29 cellular contexts compared by ENCODE assay signal in genomic region chr1:229989591-229990248, GRCh38.
"Had no signal": no experiment of that assay in that cellular context is flagged by ENCODE, and none has a peak within 500 bp of the region (broad histone marks: within the 10 kb centered on the region; RNA-seq: fewer than 3 reads in every experiment).

No MANE protein-coding gene starts in this region.

- H3K9me3 Mint-ChIP-seq: activated naive CD4-positive, alpha-beta T cell treated with anti-CD3 and anti-CD28 coated beads for 36 hours; activated naive CD8-positive, alpha-beta T cell treated with anti-CD3 and anti-CD28 coated beads, Interleukin-2, amount 10 ng/mL, durations not matched to agents 7 days and 5 days; activated T-helper 1 cell treated with anti-CD3 and anti-CD28 coated beads, Interleukin-12 subunit alpha, Interleukin-12 subunit beta, Interleukin-2, Interleukin-4 antibody, amounts not matched to agents 30 ng/mL and 10 ng/mL and 1 ng/mL, durations not matched to agents 14 hours and 24 hours and 36 hours; effector memory CD8-positive, alpha-beta T cell; nephron; T-helper 1 cell treated with Interleukin-12 subunit alpha and Interleukin-12 subunit beta and Interleukin-4 antibody, amounts not matched to agents 30 μg/mL and 1 μg/mL, for 36 hours had no signal

- H3K27ac ChIP-seq: brain microvascular endothelial cell, gastroesophageal sphincter, ovary, prostate gland, WERI-Rb-1 had no signal

- H3K27ac Mint-ChIP-seq: activated naive CD4-positive, alpha-beta T cell treated with anti-CD3 and anti-CD28 coated beads for 36 hours; activated naive CD8-positive, alpha-beta T cell treated with anti-CD3 and anti-CD28 coated beads, Interleukin-2, amount 10 ng/mL, durations not matched to agents 7 days and 5 days; activated T-helper 1 cell treated with anti-CD3 and anti-CD28 coated beads, Interleukin-12 subunit alpha, Interleukin-12 subunit beta, Interleukin-2, Interleukin-4 antibody, amounts not matched to agents 30 ng/mL and 10 ng/mL and 1 ng/mL, durations not matched to agents 14 hours and 24 hours and 36 hours; effector memory CD8-positive, alpha-beta T cell; nephron; T-helper 1 cell treated with Interleukin-12 subunit alpha and Interleukin-12 subunit beta and Interleukin-4 antibody, amounts not matched to agents 30 μg/mL and 1 μg/mL, for 36 hours had no signal

- DNase-seq: activated CD4-positive, alpha-beta T cell treated with anti-CD3 and anti-CD28 coated beads for 48 hours; activated CD4-positive, alpha-beta T cell treated with anti-CD3 and anti-CD28 coated beads, Interleukin-2, amount 50 U/mL, for 48 hours; activated CD8-positive, alpha-beta memory T cell treated with anti-CD3 and anti-CD28 coated beads, Interleukin-2, amount 50 U/mL, for 4 hours; activated effector memory CD4-positive, alpha-beta T cell treated with anti-CD3 and anti-CD28 coated beads, Interleukin-2, amount 50 U/mL, for 16 hours; activated naive CD4-positive, alpha-beta T cell treated with anti-CD3 and anti-CD28 coated beads for 36 hours; activated naive CD8-positive, alpha-beta T cell treated with anti-CD3 and anti-CD28 coated beads, Interleukin-2, amount 10 ng/mL, durations not matched to agents 7 days and 5 days; activated T-cell treated with anti-CD3 and anti-CD28 coated beads, Interleukin-2, amount 50 U/mL, for 1 hour; amniotic stem cell; brain microvascular endothelial cell; caudate nucleus; cortex of kidney; effector memory CD8-positive, alpha-beta T cell; head of caudate nucleus; hippocampal formation; kidney; left colon; mesenchymal stem cell; mucosa of descending colon; ovary; stimulated activated naive CD4-positive, alpha-beta T cell treated with Interleukin-2 at 50 U/mL for 16 hours; T-helper 9 cell; trophoblast cell; WERI-Rb-1 had no signal

- ATAC-seq: activated CD4-positive, CD25-positive, alpha-beta regulatory T cell treated with anti-CD3 and anti-CD28 coated beads, Interleukin-2, amount 50 U/mL, for 24 hours; effector memory CD8-positive, alpha-beta T cell; gastroesophageal sphincter; left colon; mucosa of descending colon had no signal

- H3K4me3 Mint-ChIP-seq: activated naive CD4-positive, alpha-beta T cell treated with anti-CD3 and anti-CD28 coated beads for 36 hours; activated naive CD8-positive, alpha-beta T cell treated with anti-CD3 and anti-CD28 coated beads, Interleukin-2, amount 10 ng/mL, durations not matched to agents 7 days and 5 days; activated T-helper 1 cell treated with anti-CD3 and anti-CD28 coated beads, Interleukin-12 subunit alpha, Interleukin-12 subunit beta, Interleukin-2, Interleukin-4 antibody, amounts not matched to agents 30 ng/mL and 10 ng/mL and 1 ng/mL, durations not matched to agents 14 hours and 24 hours and 36 hours; effector memory CD8-positive, alpha-beta T cell; nephron; T-helper 1 cell treated with Interleukin-12 subunit alpha and Interleukin-12 subunit beta and Interleukin-4 antibody, amounts not matched to agents 30 μg/mL and 1 μg/mL, for 36 hours had no signal
